ENCODE assay signal across 1 cellular context in genomic region chr5:53364098-53364497, GRCh38.
TF ChIP-seq lines count a peak whose summit lies in the region.

No MANE protein-coding gene starts in this region.

TF ChIP-seq in GM23338, 12 proteins besides CTCF, POLR2A, EP300 and RAD21 (continued from another document):
- no peak for TF ChIP-seq ZNF462 (CRISPR knock-in tag; IDR thresholded peaks at IDR 0.05)
- no peak for TF ChIP-seq ZNF114 (CRISPR knock-in tag; IDR thresholded peaks at IDR 0.05)
